ENCODE assay signal across 1 cellular context in genomic region chr6:112622036-112622435, GRCh38.
TF ChIP-seq lines count a peak whose summit lies in the region.

No MANE protein-coding gene starts in this region.

TF ChIP-seq in SK-N-SH treated with all-trans-retinoic acid at 6 μM for 48 hours, 23 proteins besides CTCF, POLR2A, EP300 and RAD21 (continued from another document):
- no peak for TF ChIP-seq CSRNP3 (CRISPR knock-in tag; IDR thresholded peaks at IDR 0.05)
- no peak for TF ChIP-seq BACH2 (CRISPR knock-in tag; IDR thresholded peaks at IDR 0.05; ENCODE audit: borderline replicate concordance)
- no peak for TF ChIP-seq POU6F1 (CRISPR knock-in tag; IDR thresholded peaks at IDR 0.05; ENCODE audit: borderline replicate concordance, low read depth)
- TF ChIP-seq ISL1 (CRISPR knock-in tag; IDR thresholded peaks at IDR 0.05): no peak
- TF ChIP-seq ARNTL (CRISPR knock-in tag; IDR thresholded peaks at IDR 0.05; ENCODE audit: borderline replicate concordance, low read depth): no peak
